In the genomic region with DNA sequence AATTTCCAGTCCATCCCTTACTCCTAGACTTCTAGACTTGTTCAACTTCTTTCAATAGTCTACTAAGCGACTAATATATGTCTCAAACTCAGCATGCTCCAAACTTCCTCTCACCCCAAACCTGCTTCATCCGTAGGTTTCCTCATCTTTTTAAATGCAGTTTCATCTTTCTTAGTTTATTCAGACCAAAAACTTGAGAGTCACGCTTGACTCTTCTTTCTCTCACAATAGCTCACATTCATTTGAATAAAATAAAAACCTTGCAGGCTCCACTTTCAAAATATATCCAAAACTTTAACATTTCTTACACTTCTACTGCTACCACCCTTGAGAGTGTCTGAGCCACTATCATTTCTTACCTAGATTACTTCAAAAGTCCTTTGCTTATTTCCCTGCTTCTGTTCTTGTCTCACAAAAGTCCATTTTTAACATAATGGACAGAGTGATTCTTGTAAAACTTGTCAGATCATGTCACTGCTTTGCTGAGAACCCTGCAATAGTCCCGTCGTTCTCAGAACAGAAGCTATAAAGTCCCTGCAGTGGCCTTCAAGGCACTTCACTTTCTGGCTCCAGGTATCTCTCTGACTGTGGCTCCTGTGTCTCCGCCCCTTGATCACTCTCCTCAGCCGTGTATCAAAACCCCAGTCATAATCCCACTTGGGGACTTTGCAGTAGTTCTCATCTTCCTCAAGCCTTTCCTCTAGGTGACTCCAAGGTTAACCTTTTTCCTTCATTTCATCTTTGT, we compare ENCODE assay signal across 21 cellular contexts.
A peak's percentile ranks its signal among the peaks of the same experiment; 100 is the strongest.
DNase-seq lines count a peak whose midpoint lies in the region; ATAC-seq and TF ChIP-seq lines count a peak whose summit lies in the region.
"Had no signal": no experiment of that assay in that cellular context is flagged by ENCODE, and none has a peak within 500 bp of the region (broad histone marks: within the 10 kb centered on the region; RNA-seq: fewer than 3 reads in every experiment).

No MANE protein-coding gene starts in this region.

- H3K9me3 ChIP-seq in esophagus muscularis mucosa (no peaks in the 10 kb centered on the region), thyroid gland (no peaks in the 10 kb centered on the region)
- H3K9me3 ChIP-seq: heart right ventricle, left ventricle myocardium inferior had no signal

- ATAC-seq in GM18861 (IDR thresholded peaks at IDR 0.05; ENCODE audit: unreplicated experiment) = peak; percentile 44
- ATAC-seq in GM21786 (IDR thresholded peaks at IDR 0.05; ENCODE audit: unreplicated experiment) = peak; percentile 45
- ATAC-seq in HG03095 (IDR thresholded peaks at IDR 0.05; ENCODE audit: unreplicated experiment) = peak; percentile 57
- ATAC-seq in memory B cell (ENCODE audit: low read depth) = peak; percentile 39
- ATAC-seq in GM21528 (IDR thresholded peaks at IDR 0.05; ENCODE audit: low FRiP score, unreplicated experiment) = no peak
- ATAC-seq: heart right ventricle had no signal

- no peak overlapping the region for H4K5ac ChIP-seq in mesendoderm (ENCODE audit: low read length)

- TF ChIP-seq CTCF in esophagus muscularis mucosa (IDR thresholded peaks at IDR 0.05) = no peak
- TF ChIP-seq CTCF in thyroid gland (IDR thresholded peaks at IDR 0.05) = no peak

- H4K8ac ChIP-seq in mesendoderm (ENCODE audit: low read depth, low read length) = no peak overlapping the region

- no peaks in the 10 kb centered on the region for H3K79me2 ChIP-seq in mesendoderm (ENCODE audit: control insufficient read depth, insufficient read depth, low read length)

- TF ChIP-seq POLR2A in esophagus muscularis mucosa (IDR thresholded peaks at IDR 0.05; ENCODE audit: low read depth) (no peak), thyroid gland (IDR thresholded peaks at IDR 0.05) (no peak)

- TF ChIP-seq EP300 in esophagus muscularis mucosa (IDR thresholded peaks at IDR 0.05) = no peak

- no peak overlapping the region for H2BK5ac ChIP-seq in mesendoderm (ENCODE audit: low read length)

- H3K4ac ChIP-seq in mesendoderm (ENCODE audit: low read depth, low read length) = no peak overlapping the region

- H3K4me3 ChIP-seq in mesendoderm (ENCODE audit: low read length) = no peak overlapping the region
- no peak overlapping the region for H3K4me3 ChIP-seq in esophagus muscularis mucosa
- no peak overlapping the region for H3K4me3 ChIP-seq in thyroid gland (replicated peaks in 1 of 3)
- H3K4me3 ChIP-seq: coronary artery, heart right ventricle, left ventricle myocardium inferior had no signal

- no peak overlapping the region for H2BK15ac ChIP-seq in mesendoderm (replicated peaks; ENCODE audit: low read depth)

- no peak overlapping the region for H3K27ac ChIP-seq in mesendoderm (ENCODE audit: low read depth, low read length)
- no peak overlapping the region for H3K27ac ChIP-seq in esophagus muscularis mucosa (replicated peaks in 1 of 4)
- H3K27ac ChIP-seq in thyroid gland = no peak overlapping the region
- H3K27ac ChIP-seq: coronary artery, heart right ventricle, left ventricle myocardium inferior had no signal

- no peak overlapping the region for H2BK120ac ChIP-seq in mesendoderm (ENCODE audit: low read depth, low read length)

- H2AK5ac ChIP-seq in mesendoderm (ENCODE audit: low read length) = no peak overlapping the region

- DNase-seq in memory B cell (ENCODE audit: low spot score in 2 of 2) (no peak), mesendoderm (no peak), esophagus muscularis mucosa (ENCODE audit: extremely low spot score) (no peak), thyroid gland (no peak)
- DNase-seq: activated CD4-positive, alpha-beta T cell treated with anti-CD3 and anti-CD28 coated beads, Interleukin-2, amount 50 U/mL, for 1 hour; activated CD8-positive, alpha-beta memory T cell treated with anti-CD3 and anti-CD28 coated beads, Interleukin-2, amount 50 U/mL, for 48 hours; activated effector memory CD4-positive, alpha-beta T cell treated with anti-CD3 and anti-CD28 coated beads, Interleukin-2, amount 50 U/mL, for 16 hours; CD4-positive, CD25-positive, alpha-beta regulatory T cell; heart right ventricle; KG1; left ventricle myocardium inferior; NCI-H1048; NCI-H2081 treated with DMSO at 0.1 percent for 48 hours; NK-92 treated with Interleukin-12 subunit alpha and Interleukin-12 subunit beta, amount 100 ng/mL, for 24 hours; retina; stimulated activated CD8-positive, alpha-beta memory T cell treated with anti-CD3 and anti-CD28 coated beads, Interleukin-4, amount 100 ng/mL, for 48 hours had no signal

- H3K9ac ChIP-seq in mesendoderm (ENCODE audit: low read length) = no peak overlapping the region

- no peaks in the 10 kb centered on the region for H3K27me3 Mint-ChIP-seq in memory B cell
- H3K27me3 Mint-ChIP-seq: CD4-positive, CD25-positive, alpha-beta regulatory T cell had no signal

- intact Hi-C loops in esophagus muscularis mucosa (cut with DNase I) = no loop called here
- intact Hi-C loops in thyroid gland (cut with DNase I) = no loop called here

- no CpG with 5 or more reads among the region's 7 CpGs for WGBS in mesendoderm (ENCODE audit: extremely low coverage, insufficient coverage, low lambda C conversion rate)
- 91% methylated on average over 7 of the region's 7 CpGs for WGBS in esophagus muscularis mucosa
- 82 to 88% methylated on average over 7 of the region's 7 CpGs for WGBS in thyroid gland, 2 donors

- peak overlapping the region; percentile 30 for H3K4me3 Mint-ChIP-seq in memory B cell
- H3K4me3 Mint-ChIP-seq: CD4-positive, CD25-positive, alpha-beta regulatory T cell had no signal

- no peaks in the 10 kb centered on the region for H3K79me1 ChIP-seq in mesendoderm (ENCODE audit: low read length)

- H3K9me3 Mint-ChIP-seq in memory B cell = peaks cover 2% of the 10 kb centered on the region

- H3K56ac ChIP-seq in mesendoderm (ENCODE audit: low read length) = no peak overlapping the region

- no peaks in the 10 kb centered on the region for H3K36me3 ChIP-seq in mesendoderm (ENCODE audit: control insufficient read depth, insufficient read depth, low read length)
- H3K36me3 ChIP-seq in esophagus muscularis mucosa = no peaks in the 10 kb centered on the region
- no peaks in the 10 kb centered on the region for H3K36me3 ChIP-seq in thyroid gland
- H3K36me3 ChIP-seq: heart right ventricle, left ventricle myocardium inferior had no signal

- peak overlapping the region; percentile 56 for H3K27ac Mint-ChIP-seq in memory B cell
- H3K27ac Mint-ChIP-seq: CD4-positive, CD25-positive, alpha-beta regulatory T cell had no signal

- no peak overlapping the region for H3K18ac ChIP-seq in mesendoderm (ENCODE audit: low read length)

- H3K4me1 ChIP-seq in mesendoderm (ENCODE audit: control insufficient read depth, low read depth, low read length) (no peaks in the 10 kb centered on the region), esophagus muscularis mucosa (peaks cover 0 to 4% (median 0%) of the 10 kb centered on the region in 4 donors), thyroid gland (no peaks in the 10 kb centered on the region)
- H3K4me1 ChIP-seq: left ventricle myocardium inferior had no signal

- H3K36me3 Mint-ChIP-seq in memory B cell = peaks cover 18% of the 10 kb centered on the region
- H3K36me3 Mint-ChIP-seq: CD4-positive, CD25-positive, alpha-beta regulatory T cell had no signal

- no peak overlapping the region for H3K23ac ChIP-seq in mesendoderm (ENCODE audit: low read length)

- no peak overlapping the region for H3K4me2 ChIP-seq in mesendoderm (ENCODE audit: low read length)

- H3K27me3 ChIP-seq in mesendoderm (ENCODE audit: insufficient read depth, low read length, poor library complexity) (no peaks in the 10 kb centered on the region), esophagus muscularis mucosa (no peaks in the 10 kb centered on the region), thyroid gland (no peaks in the 10 kb centered on the region)
- H3K27me3 ChIP-seq: heart right ventricle had no signal

- H3K4me1 Mint-ChIP-seq in memory B cell = peaks cover 31% of the 10 kb centered on the region
- H3K4me1 Mint-ChIP-seq: CD4-positive, CD25-positive, alpha-beta regulatory T cell had no signal
